ENCODE assay signal across 12 cellular contexts in genomic region chr15:83287541-83288027, GRCh38. TPM values are rescaled to one million over a fixed set of nuclear protein-coding genes. Genes with fewer than 3 reads are reported as not detected.
A peak's percentile ranks its signal among the peaks of the same experiment; 100 is the strongest.
DNase-seq lines count a peak whose midpoint lies in the region; ATAC-seq and TF ChIP-seq lines count a peak whose summit lies in the region.
"Had no signal": no experiment of that assay in that cellular context is flagged by ENCODE, and none has a peak within 500 bp of the region (broad histone marks: within the 10 kb centered on the region; RNA-seq: fewer than 3 reads in every experiment).

No MANE protein-coding gene starts in this region.

- CTCF ChIA-PET in WTC11 (lab: Charles Lee): interaction anchor here (0.7 to 1.3 kb wide), 3 partner anchors 39 to 148 kb away, joined by 3 to 6 read pairs (median 5); no protein-coding TSS in a partner anchor

- H3K27me3 ChIP-seq in adipocyte (replicated peaks; ENCODE audit: control insufficient read depth, insufficient read depth, low read length): no peaks in the 10 kb centered on the region
- H3K27me3 ChIP-seq in suprapubic skin: peaks cover 38% of the 10 kb centered on the region

- H3K36me3 Mint-ChIP-seq in HFFc6 (ENCODE audit: low read depth) (peaks cover 8% of the 10 kb centered on the region; the same call in 1 of the 2 replicates), WTC11 (no peaks in the 10 kb centered on the region)

- no peak for ATAC-seq in WTC11
- ATAC-seq: body of pancreas had no signal

- H3K9me3 Mint-ChIP-seq in HFFc6 (peaks cover 3% of the 10 kb centered on the region; the same call in 1 of the 2 replicates), WTC11 (peaks cover 7% of the 10 kb centered on the region)
- H3K9me3 Mint-ChIP-seq: stimulated activated naive CD8-positive, alpha-beta T cell treated with anti-CD3 and anti-CD28 coated beads, Interleukin-15, Interleukin-2, amounts not matched to agents 100 ng/mL and 50 ng/mL, for 24 hours had no signal

- H3K9me3 ChIP-seq in adipocyte (ENCODE audit: control insufficient read depth, low read length) (no peaks in the 10 kb centered on the region), suprapubic skin (no peaks in the 10 kb centered on the region)
- H3K9me3 ChIP-seq: body of pancreas, neutrophil had no signal

- whole genome bisulfite sequencing in suprapubic skin: 26% methylated on average over 3 of the region's 3 CpGs

- H3K4me1 Mint-ChIP-seq in HFFc6 (ENCODE audit: low read depth): peaks cover 76% of the 10 kb centered on the region
- peaks cover 10% of the 10 kb centered on the region; the same call in 1 of the 2 replicates for H3K4me1 Mint-ChIP-seq in WTC11

- peaks cover 4% of the 10 kb centered on the region for H3K27me3 Mint-ChIP-seq in HFFc6 (ENCODE audit: insufficient read depth)
- peaks cover 48% of the 10 kb centered on the region for H3K27me3 Mint-ChIP-seq in WTC11 (ENCODE audit: low read depth)

- peak overlapping the region; percentile 97 for H3K27ac Mint-ChIP-seq in HFFc6
- H3K27ac Mint-ChIP-seq in WTC11: no peak overlapping the region
- H3K27ac Mint-ChIP-seq: stimulated activated naive CD8-positive, alpha-beta T cell treated with anti-CD3 and anti-CD28 coated beads, Interleukin-15, Interleukin-2, amounts not matched to agents 100 ng/mL and 50 ng/mL, for 24 hours had no signal

- H3K4me3 ChIP-seq in adipocyte (ENCODE audit: low read length) (no peak overlapping the region), foreskin fibroblast (ENCODE audit: low read depth in 1 of 2, low read length in 2 of 2) (no peak overlapping the region), suprapubic skin (no peak overlapping the region)
- H3K4me3 ChIP-seq: body of pancreas had no signal

- no peak for TF ChIP-seq POLR2A in suprapubic skin (IDR thresholded peaks at IDR 0.05)

- DNase-seq in HFFc6: peak; percentile 97
- DNase-seq in adipocyte (ENCODE audit: low read depth): peak; percentile 87
- DNase-seq in foreskin fibroblast: peak; percentile 93 to 95
- DNase-seq in suprapubic skin (ENCODE audit: low spot score in 2 of 2): no peak
- no peak for DNase-seq in WTC11 (ENCODE audit: low spot score)
- DNase-seq in activated T-cell treated with anti-CD3 and anti-CD28 coated beads for 4 hours: no peak
- no peak for DNase-seq in NCI-H345 treated with DMSO at 0.1 percent for 48 hours (lab: John Stamatoyannopoulos, UW; ENCODE audit: unreplicated experiment)
- DNase-seq: body of pancreas; NCI-H187; stimulated activated CD4-positive, alpha-beta T cell treated with anti-CD3 and anti-CD28 coated beads, Interleukin-2, amount 100 ng/mL, for 24 hours had no signal

- H3K27ac ChIP-seq in suprapubic skin: peak overlapping the region; percentile 35
- H3K27ac ChIP-seq: body of pancreas, neutrophil had no signal

- POLR2A ChIA-PET in WTC11 (lab: Charles Lee): no interaction called here

- H3K4me3 Mint-ChIP-seq in HFFc6: peak overlapping the region; percentile 76
- H3K4me3 Mint-ChIP-seq in WTC11: no peak overlapping the region
- H3K4me3 Mint-ChIP-seq: stimulated activated naive CD8-positive, alpha-beta T cell treated with anti-CD3 and anti-CD28 coated beads, Interleukin-15, Interleukin-2, amounts not matched to agents 100 ng/mL and 50 ng/mL, for 24 hours had no signal

- TF ChIP-seq EP300 in suprapubic skin (IDR thresholded peaks at IDR 0.05): no peak

- H3K4me1 ChIP-seq in adipocyte (ENCODE audit: control insufficient read depth, insufficient read depth, low read length): peaks cover 42% of the 10 kb centered on the region
- H3K4me1 ChIP-seq in suprapubic skin: peaks cover 52% of the 10 kb centered on the region

- H3K9ac ChIP-seq in adipocyte (ENCODE audit: low read length): no peak overlapping the region

- H3K36me3 ChIP-seq in adipocyte (ENCODE audit: control insufficient read depth, insufficient read depth, low read length, severe bottlenecking) (no peaks in the 10 kb centered on the region), suprapubic skin (no peaks in the 10 kb centered on the region)
- H3K36me3 ChIP-seq: neutrophil had no signal

- no peak for TF ChIP-seq CTCF in HFFc6 (IDR thresholded peaks at IDR 0.05)
- TF ChIP-seq CTCF in foreskin fibroblast (IDR thresholded peaks at IDR 0.05; ENCODE audit: low read depth, low read length): no peak
- no peak for TF ChIP-seq CTCF in suprapubic skin (IDR thresholded peaks at IDR 0.05)
- no peak for TF ChIP-seq CTCF in WTC11 (IDR thresholded peaks at IDR 0.05)

TF ChIP-seq in WTC11, 78 proteins besides CTCF, POLR2A, EP300 and RAD21:
- TF ChIP-seq ATF2 (CRISPR knock-in tag; IDR thresholded peaks at IDR 0.05; ENCODE audit: borderline replicate concordance, low read depth) (no peak), E2F1 (CRISPR knock-in tag; IDR thresholded peaks at IDR 0.05) (no peak), IRF2 (CRISPR knock-in tag; IDR thresholded peaks at IDR 0.05; ENCODE audit: borderline replicate concordance, low read depth) (no peak), TEAD1 (CRISPR knock-in tag; IDR thresholded peaks at IDR 0.05) (no peak), ZNF512 (CRISPR knock-in tag; IDR thresholded peaks at IDR 0.05; ENCODE audit: borderline replicate concordance) (no peak), STAT6 (CRISPR knock-in tag; conservative IDR thresholded peaks at IDR 0.05; ENCODE audit: low read depth) (no peak), E2F5 (CRISPR knock-in tag; IDR thresholded peaks at IDR 0.05) (no peak), NR2C2 (CRISPR knock-in tag; IDR thresholded peaks at IDR 0.05) (no peak), ATF3 (CRISPR knock-in tag; conservative IDR thresholded peaks at IDR 0.05) (no peak)

RNA-seq across cellular contexts. Expression of gene BNC1, which starts 3.1 kb away (rescaled TPM):
- total RNA-seq in HFFc6 (2021; fragmentation: NEBNext Ultra II Directional; extraction: Animal tissue kit (Norgen Biotek cat#: 25700)): 10 to 100 TPM in 5 of 6 experiments, 1 to 10 TPM in 1; 8.8 to 17.5 (median 14.0) TPM
- total RNA-seq in suprapubic skin: 10 to 100 TPM; 28.3 to 72.4 (median 48.8) TPM
- 0.11 TPM in 1 of 3 replicates, not detected in the others for total RNA-seq in WTC11 (2021)

Comparison
In these comparisons a context has a peak if more than half of its experiments do, and no peak if none do; other contexts are left out.
1. DNase-seq: peak in HFFc6 (single experiment), adipocyte (single experiment) and foreskin fibroblast (2 of 2); none in suprapubic skin (0 of 2), WTC11 (single experiment), activated T-cell treated with anti-CD3 and anti-CD28 coated beads for 4 hours (single experiment) and NCI-H345 treated with DMSO at 0.1 percent for 48 hours (single experiment).